ENCODE assay signal across 8 cellular contexts in the genomic region with DNA sequence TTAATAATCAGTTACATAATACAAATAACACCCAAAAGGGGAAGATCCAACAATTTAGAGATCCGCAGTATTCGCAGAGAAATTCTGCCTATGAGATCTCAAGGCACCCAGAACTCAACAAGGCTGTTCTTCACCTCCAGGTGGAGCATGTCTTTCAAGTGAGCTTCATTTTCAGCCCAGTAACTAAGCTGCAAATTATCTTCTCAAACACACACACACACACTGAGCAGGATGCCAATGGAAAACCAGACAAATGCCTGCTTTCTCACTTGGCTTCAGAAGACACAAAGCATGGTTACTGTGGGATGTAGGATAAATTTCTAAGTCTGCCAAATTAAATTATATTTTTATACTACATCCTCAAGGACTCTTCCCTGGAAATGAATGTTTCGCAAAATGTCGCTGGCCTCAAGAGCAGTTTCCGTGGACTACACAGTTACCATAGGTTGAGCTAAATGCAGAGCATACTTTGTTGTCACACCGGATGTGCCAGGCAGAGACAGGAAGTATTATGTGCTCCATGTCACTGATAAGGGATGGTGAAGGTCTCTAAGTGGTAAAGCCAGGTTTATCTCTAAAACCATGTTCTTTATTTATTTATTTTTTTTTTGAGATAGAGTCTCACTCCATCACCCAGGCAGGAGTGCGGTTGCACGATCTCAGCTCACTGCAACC. TPM values are rescaled to one million over a fixed set of nuclear protein-coding genes. Genes with fewer than 3 reads are reported as not detected.
DNase-seq lines count a peak whose midpoint lies in the region; ATAC-seq, FAIRE-seq and TF ChIP-seq lines count a peak whose summit lies in the region.

No MANE protein-coding gene starts in this region.

- CTCF ChIA-PET in T-cell (lab: Charles Lee), result interaction anchor here (0.6 to 1.7 kb wide), 10 partner anchors 14 to 474 kb away, joined by 3 to 11 read pairs (median 3); no protein-coding TSS in a partner anchor

- H3K27ac ChIP-seq in fibroblast of lung (ENCODE audit: insufficient read depth, low read length), result no peak overlapping the region

- peak; percentile 25; the same call in 1 of the 2 replicates for TF ChIP-seq CTCF in AG10803 (conservative IDR thresholded peaks at IDR 0.05; ENCODE audit: low read length)
- peak; percentile 17 to 39 for TF ChIP-seq CTCF in fibroblast of lung (conservative IDR thresholded peaks at IDR 0.05 in 1 of 2, IDR thresholded peaks at IDR 0.05 in 1 of 2; ENCODE audit: low read depth in 1 of 2, low read length in 2 of 2)

- peak overlapping the region in 1 of 3 donors; percentile 24 for H3K4me3 Mint-ChIP-seq in T-cell

- peak overlapping the region; percentile 84 to 90 for H3K27ac Mint-ChIP-seq in T-cell

- TF ChIP-seq POLR2A in GM12891 (IDR thresholded peaks at IDR 0.05; ENCODE audit: low read depth, low read length), result no peak

- H3K4me2 ChIP-seq in fibroblast of lung (ENCODE audit: extremely low read depth, insufficient read depth, low read length), result no peak overlapping the region

- no peaks in the 10 kb centered on the region for H4K20me1 ChIP-seq in fibroblast of lung (ENCODE audit: control insufficient read depth, extremely low read depth, insufficient read depth, low read length)

- DNase-seq in AG10803 (ENCODE audit: low read depth) (peak; percentile 30), GM12891 (ENCODE audit: insufficient read length, low spot score) (peak; percentile 3), T-cell (peak in 31 of 34 experiments; percentile 3 to 55 (median 28)), fibroblast of lung (ENCODE audit: low read depth in 2 of 2) (peak; percentile 16 to 51)
- peak; percentile 1 to 6 for DNase-seq in stimulated activated CD8-positive, alpha-beta memory T cell treated with anti-CD3 and anti-CD28 coated beads, Interleukin-2, amount 100 ng/mL, for 1 hour (ENCODE audit: low read depth in 2 of 2)

- H2AFZ ChIP-seq in fibroblast of lung (ENCODE audit: low read length), result no peak overlapping the region

- peaks cover 27 to 28% (median 27%) of the 10 kb centered on the region in 3 donors for H3K4me1 Mint-ChIP-seq in T-cell

- H3K4me1 ChIP-seq in fibroblast of lung (ENCODE audit: control insufficient read depth, extremely low read depth, insufficient read depth, low read length), result no peaks in the 10 kb centered on the region

- no peaks in the 10 kb centered on the region for H3K79me2 ChIP-seq in fibroblast of lung (ENCODE audit: control insufficient read depth, insufficient read depth, low read length)

- peak; percentile 63 for FAIRE-seq in GM12891 (lab: Jason Lieb, UNC)

- H3K36me3 ChIP-seq in fibroblast of lung (ENCODE audit: control insufficient read depth, insufficient read depth, low read length), result peaks cover 22% of the 10 kb centered on the region

- H3K9ac ChIP-seq in fibroblast of lung (ENCODE audit: insufficient read depth, low read length), result no peak overlapping the region

- no peaks in the 10 kb centered on the region for H3K9me3 ChIP-seq in fibroblast of lung (ENCODE audit: control insufficient read depth, insufficient read depth, low read depth, low read length)

- H3K9me3 Mint-ChIP-seq in T-cell, result no peaks in the 10 kb centered on the region

- H3K27me3 ChIP-seq in fibroblast of lung (ENCODE audit: control insufficient read depth, insufficient read depth, low read length), result no peaks in the 10 kb centered on the region

- no peak overlapping the region for H3K4me3 ChIP-seq in AG10803 (ENCODE audit: low read length)
- H3K4me3 ChIP-seq in fibroblast of lung (replicated peaks in 1 of 4; ENCODE audit: control extremely low read depth in 1 of 4, insufficient read depth in 1 of 4, low read depth in 3 of 4, low read length in 4 of 4), result no peak overlapping the region

- peak; percentile 73 to 98 (median 94) for ATAC-seq in T-cell (replicated peaks in 1 of 4)
- no peak for ATAC-seq in GM18502 (IDR thresholded peaks at IDR 0.05; ENCODE audit: poor library complexity, unreplicated experiment)
- ATAC-seq in GM21390 (IDR thresholded peaks at IDR 0.05; ENCODE audit: unreplicated experiment), result no peak
- no peak for ATAC-seq in GM18498 (IDR thresholded peaks at IDR 0.05; ENCODE audit: unreplicated experiment)

- POLR2A ChIA-PET in T-cell (lab: Charles Lee), result interaction anchor here in 1 of 2 donors (0.5 kb wide), 1 partner anchor 342 kb away, joined by 3 read pairs; no protein-coding TSS in a partner anchor

- H3K27me3 Mint-ChIP-seq in T-cell, result no peaks in the 10 kb centered on the region

- H3K36me3 Mint-ChIP-seq in T-cell, result peaks cover 71% of the 10 kb centered on the region

TF ChIP-seq in GM12891, 5 proteins besides CTCF, POLR2A, EP300 and RAD21:
- TF ChIP-seq POLR2AphosphoS5 (IDR thresholded peaks at IDR 0.05; ENCODE audit: low read depth, low read length), result no peak
- TF ChIP-seq SPI1 (IDR thresholded peaks at IDR 0.05; ENCODE audit: low read depth, low read length), result no peak
- no peak for TF ChIP-seq POU2F2 (IDR thresholded peaks at IDR 0.05; ENCODE audit: low read depth, low read length)
- no peak for TF ChIP-seq TAF1 (IDR thresholded peaks at IDR 0.05; ENCODE audit: low read depth, low read length)
- TF ChIP-seq PAX5 (IDR thresholded peaks at IDR 0.05; ENCODE audit: insufficient read depth, low read length, severe bottlenecking), result no peak

RNA-seq across cellular contexts. Expression of a gene that starts 30.3 kb away (rescaled TPM):
- polyA plus RNA-seq in GM12891 (2012; ENCODE audit: low read depth, missing spikeins), result 78.6 TPM
- total RNA-seq in T-cell (100 to 1,000 TPM; 139 to 156 (median 147) TPM), fibroblast of lung (89.9 and 164 TPM in 2 replicates)
- 32.0 and 44.5 TPM in 2 replicates for polyA plus RNA-seq in fibroblast of lung
- polyA plus RNA-seq in fibroblast of lung (2012), result 57.3 and 64.0 TPM in 2 replicates
- polyA minus RNA-seq in fibroblast of lung (ENCODE audit: low replicate concordance), result 361 and 560 TPM in 2 replicates

Comparison
In these comparisons a context has a peak if more than half of its experiments do, and no peak if none do; other contexts are left out.
1. ATAC-seq: peak in T-cell (4 of 4); none in GM18502 (single experiment), GM21390 (single experiment) and GM18498 (single experiment).
2. Peak in every context shown above with its lines, with median percentiles within 50 percentile points of each other: DNase-seq.